2 cellular contexts compared by ENCODE assay signal in the genomic region with DNA sequence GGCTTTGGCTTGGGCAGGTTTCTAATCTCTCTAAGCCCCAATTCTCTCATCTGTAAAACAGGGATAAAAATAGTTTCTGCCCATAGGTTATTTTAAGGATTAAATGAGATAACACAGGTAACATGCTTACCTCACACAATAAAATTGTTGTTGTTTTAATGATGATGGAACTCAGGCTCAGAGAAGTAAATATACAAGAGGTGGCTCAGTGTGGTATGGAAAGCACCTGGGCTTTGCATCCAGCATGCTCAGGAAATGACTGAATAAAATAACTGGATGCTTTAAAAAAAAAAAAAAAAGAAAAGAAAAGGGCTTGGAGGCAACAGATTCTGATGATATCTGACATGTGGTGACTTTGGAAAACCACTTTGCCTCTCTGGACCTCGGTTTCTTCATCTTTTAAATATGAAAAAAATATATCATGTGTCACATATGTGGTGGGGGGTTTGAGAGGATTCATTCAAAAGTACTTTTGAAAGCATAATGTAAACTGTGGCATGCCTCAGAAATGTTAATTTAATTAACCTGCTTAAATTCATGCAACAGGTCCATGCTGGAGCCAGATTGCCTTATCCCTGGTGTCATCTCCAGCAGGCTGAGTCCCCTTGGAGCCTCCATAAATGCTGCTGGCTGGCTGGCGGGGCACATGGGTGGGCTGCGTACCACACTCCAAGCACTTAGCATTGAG.
TF ChIP-seq lines count a peak whose summit lies in the region.

No MANE protein-coding gene starts in this region.

TF ChIP-seq in GM23338, 12 proteins besides CTCF, POLR2A, EP300 and RAD21 (continued from another document):
- TF ChIP-seq, protein P1, sequence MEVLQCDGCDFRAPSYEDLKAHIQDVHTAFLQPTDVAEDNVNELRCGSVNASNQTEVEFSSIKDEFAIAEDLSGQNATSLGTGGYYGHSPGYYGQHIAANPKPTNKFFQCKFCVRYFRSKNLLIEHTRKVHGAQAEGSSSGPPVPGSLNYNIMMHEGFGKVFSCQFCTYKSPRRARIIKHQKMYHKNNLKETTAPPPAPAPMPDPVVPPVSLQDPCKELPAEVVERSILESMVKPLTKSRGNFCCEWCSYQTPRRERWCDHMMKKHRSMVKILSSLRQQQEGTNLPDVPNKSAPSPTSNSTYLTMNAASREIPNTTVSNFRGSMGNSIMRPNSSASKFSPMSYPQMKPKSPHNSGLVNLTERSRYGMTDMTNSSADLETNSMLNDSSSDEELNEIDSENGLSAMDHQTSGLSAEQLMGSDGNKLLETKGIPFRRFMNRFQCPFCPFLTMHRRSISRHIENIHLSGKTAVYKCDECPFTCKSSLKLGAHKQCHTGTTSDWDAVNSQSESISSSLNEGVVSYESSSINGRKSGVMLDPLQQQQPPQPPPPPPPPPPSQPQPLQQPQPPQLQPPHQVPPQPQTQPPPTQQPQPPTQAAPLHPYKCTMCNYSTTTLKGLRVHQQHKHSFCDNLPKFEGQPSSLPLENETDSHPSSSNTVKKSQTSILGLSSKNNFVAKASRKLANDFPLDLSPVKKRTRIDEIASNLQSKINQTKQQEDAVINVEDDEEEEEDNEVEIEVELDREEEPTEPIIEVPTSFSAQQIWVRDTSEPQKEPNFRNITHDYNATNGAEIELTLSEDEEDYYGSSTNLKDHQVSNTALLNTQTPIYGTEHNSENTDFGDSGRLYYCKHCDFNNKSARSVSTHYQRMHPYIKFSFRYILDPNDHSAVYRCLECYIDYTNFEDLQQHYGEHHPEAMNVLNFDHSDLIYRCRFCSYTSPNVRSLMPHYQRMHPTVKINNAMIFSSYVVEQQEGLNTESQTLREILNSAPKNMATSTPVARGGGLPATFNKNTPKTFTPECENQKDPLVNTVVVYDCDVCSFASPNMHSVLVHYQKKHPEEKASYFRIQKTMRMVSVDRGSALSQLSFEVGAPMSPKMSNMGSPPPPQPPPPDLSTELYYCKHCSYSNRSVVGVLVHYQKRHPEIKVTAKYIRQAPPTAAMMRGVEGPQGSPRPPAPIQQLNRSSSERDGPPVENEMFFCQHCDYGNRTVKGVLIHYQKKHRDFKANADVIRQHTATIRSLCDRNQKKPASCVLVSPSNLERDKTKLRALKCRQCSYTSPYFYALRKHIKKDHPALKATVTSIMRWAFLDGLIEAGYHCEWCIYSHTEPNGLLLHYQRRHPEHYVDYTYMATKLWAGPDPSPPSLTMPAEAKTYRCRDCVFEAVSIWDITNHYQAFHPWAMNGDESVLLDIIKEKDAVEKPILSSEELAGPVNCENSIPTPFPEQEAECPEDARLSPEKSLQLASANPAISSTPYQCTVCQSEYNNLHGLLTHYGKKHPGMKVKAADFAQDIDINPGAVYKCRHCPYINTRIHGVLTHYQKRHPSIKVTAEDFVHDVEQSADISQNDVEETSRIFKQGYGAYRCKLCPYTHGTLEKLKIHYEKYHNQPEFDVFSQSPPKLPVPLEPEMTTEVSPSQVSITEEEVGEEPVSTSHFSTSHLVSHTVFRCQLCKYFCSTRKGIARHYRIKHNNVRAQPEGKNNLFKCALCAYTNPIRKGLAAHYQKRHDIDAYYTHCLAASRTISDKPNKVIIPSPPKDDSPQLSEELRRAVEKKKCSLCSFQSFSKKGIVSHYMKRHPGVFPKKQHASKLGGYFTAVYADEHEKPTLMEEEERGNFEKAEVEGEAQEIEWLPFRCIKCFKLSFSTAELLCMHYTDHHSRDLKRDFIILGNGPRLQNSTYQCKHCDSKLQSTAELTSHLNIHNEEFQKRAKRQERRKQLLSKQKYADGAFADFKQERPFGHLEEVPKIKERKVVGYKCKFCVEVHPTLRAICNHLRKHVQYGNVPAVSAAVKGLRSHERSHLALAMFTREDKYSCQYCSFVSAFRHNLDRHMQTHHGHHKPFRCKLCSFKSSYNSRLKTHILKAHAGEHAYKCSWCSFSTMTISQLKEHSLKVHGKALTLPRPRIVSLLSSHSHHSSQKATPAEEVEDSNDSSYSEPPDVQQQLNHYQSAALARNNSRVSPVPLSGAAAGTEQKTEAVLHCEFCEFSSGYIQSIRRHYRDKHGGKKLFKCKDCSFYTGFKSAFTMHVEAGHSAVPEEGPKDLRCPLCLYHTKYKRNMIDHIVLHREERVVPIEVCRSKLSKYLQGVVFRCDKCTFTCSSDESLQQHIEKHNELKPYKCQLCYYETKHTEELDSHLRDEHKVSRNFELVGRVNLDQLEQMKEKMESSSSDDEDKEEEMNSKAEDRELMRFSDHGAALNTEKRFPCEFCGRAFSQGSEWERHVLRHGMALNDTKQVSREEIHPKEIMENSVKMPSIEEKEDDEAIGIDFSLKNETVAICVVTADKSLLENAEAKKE (CRISPR knock-in tag; IDR thresholded peaks at IDR 0.05): no peak
- TF ChIP-seq JUNB (IDR thresholded peaks at IDR 0.05; ENCODE audit: unreplicated experiment) (no peak), CREB1 (CRISPR knock-in tag; IDR thresholded peaks at IDR 0.05; ENCODE audit: low read depth) (no peak), ZNF114 (CRISPR knock-in tag; IDR thresholded peaks at IDR 0.05) (no peak), EZH2phosphoT487 (IDR thresholded peaks at IDR 0.05; ENCODE audit: unreplicated experiment) (no peak), POLR2AphosphoS5 (IDR thresholded peaks at IDR 0.05; ENCODE audit: low read depth) (no peak)
- TF ChIP-seq, protein P2, sequence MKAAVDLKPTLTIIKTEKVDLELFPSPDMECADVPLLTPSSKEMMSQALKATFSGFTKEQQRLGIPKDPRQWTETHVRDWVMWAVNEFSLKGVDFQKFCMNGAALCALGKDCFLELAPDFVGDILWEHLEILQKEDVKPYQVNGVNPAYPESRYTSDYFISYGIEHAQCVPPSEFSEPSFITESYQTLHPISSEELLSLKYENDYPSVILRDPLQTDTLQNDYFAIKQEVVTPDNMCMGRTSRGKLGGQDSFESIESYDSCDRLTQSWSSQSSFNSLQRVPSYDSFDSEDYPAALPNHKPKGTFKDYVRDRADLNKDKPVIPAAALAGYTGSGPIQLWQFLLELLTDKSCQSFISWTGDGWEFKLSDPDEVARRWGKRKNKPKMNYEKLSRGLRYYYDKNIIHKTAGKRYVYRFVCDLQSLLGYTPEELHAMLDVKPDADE (IDR thresholded peaks at IDR 0.05): no peak

TF ChIP-seq in SK-N-SH treated with all-trans-retinoic acid at 6 μM for 48 hours, 23 proteins besides CTCF, POLR2A, EP300 and RAD21 (continued from another document):
- peak; percentile 53; the same call in 1 of the 2 replicates for TF ChIP-seq TSHZ2 (CRISPR knock-in tag; IDR thresholded peaks at IDR 0.05)
- peak; percentile 61; the same call in 1 of the 2 replicates for TF ChIP-seq GLIS3 (CRISPR knock-in tag; IDR thresholded peaks at IDR 0.05)
- 0 out of 2 replicates have a peak, but pooled peaks have one; percentile 10 for TF ChIP-seq ZFP30 (CRISPR knock-in tag; IDR thresholded peaks at IDR 0.05)
- TF ChIP-seq ZNF8 (CRISPR knock-in tag; IDR thresholded peaks at IDR 0.05): peak; percentile 69
